Comparison of ENCODE assay signal across 13 cellular contexts in the genomic region with DNA sequence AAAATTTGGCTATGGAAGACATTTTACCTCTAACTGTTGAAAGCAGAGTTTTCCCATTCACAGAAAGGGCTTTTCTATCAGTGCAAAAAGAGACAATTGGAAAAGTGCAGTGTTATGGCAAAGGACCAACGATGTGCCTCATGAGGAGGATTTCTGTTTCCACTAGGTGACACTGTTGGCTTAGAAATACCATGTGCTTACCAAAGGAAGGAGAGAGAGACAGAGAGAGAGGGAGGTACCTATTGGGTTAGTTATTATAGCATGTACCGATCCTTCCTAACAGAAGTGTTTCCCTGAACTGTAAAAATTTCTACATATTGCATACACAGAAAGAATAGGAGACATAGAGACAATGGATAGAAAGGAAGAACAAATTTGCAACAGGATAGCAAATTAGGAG. TPM values are rescaled to one million over a fixed set of nuclear protein-coding genes. Genes with fewer than 3 reads are reported as not detected.
A peak's percentile ranks its signal among the peaks of the same experiment; 100 is the strongest.
DNase-seq lines count a peak whose midpoint lies in the region; ATAC-seq and TF ChIP-seq lines count a peak whose summit lies in the region.
"Had no signal": no experiment of that assay in that cellular context is flagged by ENCODE, and none has a peak within 500 bp of the region (broad histone marks: within the 10 kb centered on the region; RNA-seq: fewer than 3 reads in every experiment).

No MANE protein-coding gene starts in this region.

- ATAC-seq in left colon: no peak
- ATAC-seq: gastrocnemius medialis had no signal

- no peak overlapping the region for H3K4me3 ChIP-seq in fibroblast of pulmonary artery (replicated peaks; ENCODE audit: low read depth, low read length)
- H3K4me3 ChIP-seq: smooth muscle cell had no signal

- TF ChIP-seq CTCF in fibroblast of pulmonary artery (IDR thresholded peaks at IDR 0.05; ENCODE audit: low read length, missing control alignments): no peak

- DNase-seq in EH (ENCODE audit: low read depth) (peak; percentile 51), HuH-7 (ENCODE audit: low spot score) (peak; percentile 1), RKO (ENCODE audit: low spot score) (peak; percentile 51), fibroblast of pulmonary artery (ENCODE audit: low read depth) (peak; percentile 7), NCI-H1694 treated with DMSO at 0.1 percent for 48 hours (lab: John Stamatoyannopoulos, UW) (no peak), NCI-H1930 (lab: John Stamatoyannopoulos, UW) (no peak), T-helper 1 cell (no peak), left colon (no peak)
- DNase-seq: activated naive CD8-positive, alpha-beta T cell treated with anti-CD3 and anti-CD28 coated beads, Interleukin-2, amount 10 ng/mL, durations not matched to agents 7 days and 5 days; CD8-positive, alpha-beta memory T cell; gastrocnemius medialis; NCI-H2081 had no signal

- intact Hi-C loops in left colon (cut with DNase I, micrococcal nuclease): no loop called here

RNA-seq across cellular contexts. Expression of a gene that starts 23.9 kb away (rescaled TPM):
- total RNA-seq in left colon: not detected
- total RNA-seq: activated naive CD8-positive, alpha-beta T cell treated with anti-CD3 and anti-CD28 coated beads, Interleukin-2, amount 10 ng/mL, durations not matched to agents 7 days and 5 days; CD8-positive, alpha-beta memory T cell; gastrocnemius medialis; smooth muscle cell had no signal

RNA-seq across cellular contexts. Expression of a gene that starts 40.0 kb away (rescaled TPM):
- not detected for total RNA-seq in left colon
- total RNA-seq: activated naive CD8-positive, alpha-beta T cell treated with anti-CD3 and anti-CD28 coated beads, Interleukin-2, amount 10 ng/mL, durations not matched to agents 7 days and 5 days; CD8-positive, alpha-beta memory T cell; gastrocnemius medialis; smooth muscle cell had no signal

RNA-seq across cellular contexts. Expression of a gene that starts 43.0 kb away (rescaled TPM):
- total RNA-seq in left colon: not detected
- total RNA-seq: activated naive CD8-positive, alpha-beta T cell treated with anti-CD3 and anti-CD28 coated beads, Interleukin-2, amount 10 ng/mL, durations not matched to agents 7 days and 5 days; CD8-positive, alpha-beta memory T cell; gastrocnemius medialis; smooth muscle cell had no signal

Comparison
In these comparisons a context has a peak if more than half of its experiments do, and no peak if none do; other contexts are left out.
1. DNase-seq: peak in EH (single experiment), HuH-7 (single experiment), RKO (single experiment) and fibroblast of pulmonary artery (single experiment); none in NCI-H1694 treated with DMSO at 0.1 percent for 48 hours (single experiment), NCI-H1930 (0 of 2), T-helper 1 cell (0 of 5) and left colon (0 of 2).